Comparison of ENCODE assay signal across 9 cellular contexts in the genomic region with DNA sequence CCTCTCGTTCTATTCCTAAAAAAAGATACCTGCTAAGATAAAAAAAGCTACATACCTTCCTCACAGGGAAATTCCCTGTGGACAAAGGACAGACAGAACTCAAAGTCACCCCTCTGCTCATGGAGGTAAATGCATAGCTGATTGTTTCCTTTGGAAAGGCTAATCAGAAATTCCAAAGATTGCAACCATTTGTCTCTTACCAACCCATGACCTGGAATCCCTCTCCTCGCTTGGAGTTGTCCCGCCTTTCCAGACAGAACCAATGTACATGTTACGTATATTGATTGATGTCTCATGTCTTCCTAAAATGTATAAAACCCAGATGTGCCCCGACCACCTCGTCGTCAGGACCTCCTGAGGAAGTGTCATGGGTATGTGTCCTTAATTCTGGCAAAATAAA. TPM values are rescaled to one million over a fixed set of nuclear protein-coding genes. Genes with fewer than 3 reads are reported as not detected.
"Had no signal": no experiment of that assay in that cellular context is flagged by ENCODE, and none has a peak within 500 bp of the region (broad histone marks: within the 10 kb centered on the region; RNA-seq: fewer than 3 reads in every experiment).

No MANE protein-coding gene starts in this region.

- H3K9me3 ChIP-seq: HAP-1 had no signal

- H3K27ac ChIP-seq: GM23248, HL-60 had no signal

- DNase-seq: GM23248, H7, HFFc6, KBM-7 had no signal

- H2AFZ ChIP-seq: GM23248 had no signal

- H3K4me3 ChIP-seq: GM23248, HAP-1 had no signal

- H3K36me3 ChIP-seq: HAP-1 had no signal

- H3K4me1 ChIP-seq: HAP-1 had no signal

- H3K4me3 Mint-ChIP-seq: HFFc6, IgD-negative memory B cell had no signal

- H3K27ac Mint-ChIP-seq: HFFc6, IgD-negative memory B cell had no signal

- H3K9ac ChIP-seq: GM23248 had no signal

- ATAC-seq: HCT116, HepG2 had no signal

- H3K4me1 Mint-ChIP-seq: IgD-negative memory B cell had no signal

- H3K9me3 Mint-ChIP-seq: HFFc6, IgD-negative memory B cell had no signal

RNA-seq across cellular contexts. Expression of gene LIFR, which starts 49.2 kb away (rescaled TPM):
- polyA plus RNA-seq: IgD-negative memory B cell had no signal
